8 cellular contexts compared by ENCODE assay signal in the genomic region with DNA sequence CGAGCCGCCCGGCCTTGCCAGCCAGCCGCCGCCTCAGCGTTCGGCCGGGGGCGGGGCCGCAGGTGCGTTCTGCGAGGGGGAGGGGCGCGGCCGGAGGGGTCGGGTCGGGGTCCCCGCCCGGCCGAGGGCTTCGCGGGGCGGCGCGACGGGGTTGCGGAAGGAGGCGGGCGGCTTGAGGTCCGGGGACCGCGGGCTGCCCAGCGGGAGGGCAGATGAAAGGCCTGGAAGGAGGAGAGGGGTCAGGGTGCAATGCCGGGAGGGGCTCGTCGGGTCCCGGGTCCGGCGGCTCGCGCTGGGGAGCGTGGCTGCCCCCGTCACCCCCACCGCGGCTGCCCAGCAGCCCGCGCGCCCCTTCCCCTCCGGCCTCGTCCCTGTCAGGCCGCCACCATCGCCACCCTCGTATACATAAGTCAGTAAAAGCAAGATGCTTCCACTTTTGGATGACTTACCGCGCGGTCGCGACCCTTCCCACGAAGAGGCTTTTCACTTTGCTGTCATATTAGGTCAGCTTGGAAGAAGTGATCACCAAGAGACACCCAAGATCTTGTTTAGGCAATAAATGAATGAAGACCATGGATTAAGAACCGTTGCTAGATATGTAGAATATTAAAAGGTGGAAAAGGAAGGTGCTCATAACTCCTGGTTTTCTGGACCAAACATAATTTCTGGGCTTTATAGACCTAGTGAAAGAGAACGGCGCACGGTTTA. TPM values are rescaled to one million over a fixed set of nuclear protein-coding genes. Genes with fewer than 3 reads are reported as not detected.
A peak's percentile ranks its signal among the peaks of the same experiment; 100 is the strongest.
DNase-seq lines count a peak whose midpoint lies in the region; ATAC-seq, FAIRE-seq and TF ChIP-seq lines count a peak whose summit lies in the region.

No MANE protein-coding gene starts in this region.

- DNase-seq in Caco-2 (no peak), astrocyte (ENCODE audit: low read depth) (no peak), kidney (no peak), SK-N-DZ (ENCODE audit: low spot score) (no peak), T-helper 9 cell (no peak)
- DNase-seq in stimulated activated naive CD8-positive, alpha-beta T cell treated with anti-CD3 and anti-CD28 coated beads, Interleukin-15, amount 100 ng/mL, for 72 hours: peak; percentile 16 to 30

- no peaks in the 10 kb centered on the region for H3K27me3 ChIP-seq in Caco-2 (replicated peaks; ENCODE audit: control insufficient read depth, insufficient read depth, low read length)
- H3K27me3 ChIP-seq in astrocyte (ENCODE audit: insufficient read depth, low read length): no peaks in the 10 kb centered on the region

- H3K36me3 Mint-ChIP-seq in Caco-2 (ENCODE audit: insufficient read depth, unreplicated experiment) (peaks cover 35% of the 10 kb centered on the region), IgD-negative memory B cell (peaks cover 2% of the 10 kb centered on the region), astrocyte (ENCODE audit: low read depth, unreplicated experiment) (no peaks in the 10 kb centered on the region)

- no peak for TF ChIP-seq CTCF in Caco-2 (IDR thresholded peaks at IDR 0.05; ENCODE audit: insufficient read depth in 1 of 2, low read depth in 1 of 2, low read length in 1 of 2, severe bottlenecking in 1 of 2, unreplicated experiment in 1 of 2)
- no peak for TF ChIP-seq CTCF in astrocyte (IDR thresholded peaks at IDR 0.05; ENCODE audit: insufficient read depth, low read depth, low read length)
- TF ChIP-seq CTCF in kidney (IDR thresholded peaks at IDR 0.05; ENCODE audit: borderline replicate concordance, extremely low read depth, insufficient read depth): no peak

- H3K4me1 ChIP-seq in Caco-2 (peaks cover 12% of the 10 kb centered on the region), astrocyte (ENCODE audit: insufficient read depth, low read length) (peaks cover 12% of the 10 kb centered on the region), kidney (ENCODE audit: control insufficient read depth in 1 of 2, insufficient read depth in 1 of 2, low read depth in 1 of 2, low read length in 2 of 2) (peaks cover 5 to 11% of the 10 kb centered on the region in 2 donors)

- CTCF ChIA-PET in Caco-2 (lab: Charles Lee): interaction anchor here (1.3 kb wide), 1 partner anchor 54 kb away, joined by 4 read pairs; no protein-coding TSS in a partner anchor

- H3K4me3 ChIP-seq in Caco-2 (ENCODE audit: low read depth, low read length) (peak overlapping the region; percentile 95), astrocyte (ENCODE audit: insufficient read depth, low read depth, low read length) (peak overlapping the region; percentile 74), kidney (ENCODE audit: low read length in 2 of 2) (peak overlapping the region; percentile 74 to 94)

- H3K4me3 Mint-ChIP-seq in Caco-2 (ENCODE audit: unreplicated experiment) (peak overlapping the region; percentile 100), IgD-negative memory B cell (peak overlapping the region; percentile 95 to 100 (median 99)), astrocyte (ENCODE audit: unreplicated experiment) (peak overlapping the region; percentile 89)
- H3K4me3 Mint-ChIP-seq in stimulated activated naive CD8-positive, alpha-beta T cell treated with anti-CD3 and anti-CD28 coated beads, Interleukin-15, amount 100 ng/mL, for 72 hours: peak overlapping the region; percentile 98 to 99

- H3K27ac ChIP-seq in astrocyte (ENCODE audit: low read depth, low read length): no peak overlapping the region
- peak overlapping the region; percentile 88 to 99 for H3K27ac ChIP-seq in kidney (ENCODE audit: low read depth in 2 of 2, low read length in 2 of 2)

- no TSS peak for BruUV-seq in Caco-2 (replicated peaks; lab: Mats Ljungman, UMichigan)

- peaks cover under 1% of the 10 kb centered on the region for H3K4me1 Mint-ChIP-seq in Caco-2 (ENCODE audit: low read depth, unreplicated experiment)
- H3K4me1 Mint-ChIP-seq in IgD-negative memory B cell: peaks cover 13 to 28% (median 19%) of the 10 kb centered on the region in 3 donors
- H3K4me1 Mint-ChIP-seq in astrocyte (ENCODE audit: low read depth, unreplicated experiment): peaks cover 13% of the 10 kb centered on the region
- peaks cover 24% of the 10 kb centered on the region for H3K4me1 Mint-ChIP-seq in stimulated activated naive CD8-positive, alpha-beta T cell treated with anti-CD3 and anti-CD28 coated beads, Interleukin-15, amount 100 ng/mL, for 72 hours

- ATAC-seq in GM21515 (IDR thresholded peaks at IDR 0.05; ENCODE audit: unreplicated experiment): peak; percentile 11
- no peak for ATAC-seq in stimulated activated naive CD8-positive, alpha-beta T cell treated with anti-CD3 and anti-CD28 coated beads, Interleukin-15, amount 100 ng/mL, for 72 hours

- H3K9me3 ChIP-seq in Caco-2 (no peaks in the 10 kb centered on the region), astrocyte (ENCODE audit: insufficient read depth, low read depth, low read length) (no peaks in the 10 kb centered on the region), kidney (ENCODE audit: control insufficient read depth in 1 of 2, low read length in 2 of 2) (no peaks in the 10 kb centered on the region)

- no peaks in the 10 kb centered on the region for H3K27me3 Mint-ChIP-seq in Caco-2 (ENCODE audit: insufficient read depth, unreplicated experiment)
- H3K27me3 Mint-ChIP-seq in IgD-negative memory B cell: peaks cover 1% of the 10 kb centered on the region
- no peaks in the 10 kb centered on the region for H3K27me3 Mint-ChIP-seq in astrocyte (ENCODE audit: low read depth, unreplicated experiment)
- H3K27me3 Mint-ChIP-seq in stimulated activated naive CD8-positive, alpha-beta T cell treated with anti-CD3 and anti-CD28 coated beads, Interleukin-15, amount 100 ng/mL, for 72 hours: no peaks in the 10 kb centered on the region

- H3K9ac ChIP-seq in astrocyte (ENCODE audit: low read length): peak overlapping the region; percentile 74
- H3K9ac ChIP-seq in kidney (ENCODE audit: low read length in 2 of 2): peak overlapping the region; percentile 15 to 43

- FAIRE-seq in astrocyte (lab: Jason Lieb, UNC) (no peak), kidney (lab: Jason Lieb, UNC) (no peak)

- H3K27ac Mint-ChIP-seq in Caco-2 (ENCODE audit: unreplicated experiment): peak overlapping the region; percentile 84
- H3K27ac Mint-ChIP-seq in IgD-negative memory B cell: peak overlapping the region; percentile 90 to 100 (median 98)
- no peak overlapping the region for H3K27ac Mint-ChIP-seq in astrocyte (ENCODE audit: unreplicated experiment)
- peak overlapping the region; percentile 100 for H3K27ac Mint-ChIP-seq in stimulated activated naive CD8-positive, alpha-beta T cell treated with anti-CD3 and anti-CD28 coated beads, Interleukin-15, amount 100 ng/mL, for 72 hours

- H3K4me2 ChIP-seq in astrocyte (ENCODE audit: low read length): peak overlapping the region; percentile 99

- peaks cover 41% of the 10 kb centered on the region for H3K79me2 ChIP-seq in astrocyte (ENCODE audit: insufficient read depth, low read length)

- no peaks in the 10 kb centered on the region for H3K36me3 ChIP-seq in Caco-2 (ENCODE audit: control insufficient read depth, insufficient read depth, low read length)
- H3K36me3 ChIP-seq in astrocyte (ENCODE audit: insufficient read depth, low read length): no peaks in the 10 kb centered on the region
- no peaks in the 10 kb centered on the region for H3K36me3 ChIP-seq in kidney (ENCODE audit: control insufficient read depth in 1 of 2, insufficient read depth in 2 of 2, low read length in 2 of 2)

- H3K9me3 Mint-ChIP-seq in Caco-2 (ENCODE audit: unreplicated experiment) (no peaks in the 10 kb centered on the region), IgD-negative memory B cell (no peaks in the 10 kb centered on the region), astrocyte (ENCODE audit: unreplicated experiment) (no peaks in the 10 kb centered on the region)
- no peaks in the 10 kb centered on the region for H3K9me3 Mint-ChIP-seq in stimulated activated naive CD8-positive, alpha-beta T cell treated with anti-CD3 and anti-CD28 coated beads, Interleukin-15, amount 100 ng/mL, for 72 hours

- H2AFZ ChIP-seq in astrocyte (ENCODE audit: low read depth, low read length): peak overlapping the region; percentile 77

- intact Hi-C loops in Caco-2 (cut with micrococcal nuclease; ENCODE audit: unreplicated experiment) (no loop called here), kidney (cut with DNase I) (no loop called here)

- POLR2A ChIA-PET in Caco-2 (lab: Charles Lee): no interaction called here

- peaks cover 10% of the 10 kb centered on the region for H4K20me1 ChIP-seq in astrocyte (ENCODE audit: insufficient read depth, low read length)

RNA-seq across cellular contexts. Expression of a gene that starts 0.6 kb away (rescaled TPM):
- total RNA-seq in Caco-2 (2022) (169 and 178 TPM in 2 replicates), astrocyte (121 and 138 TPM in 2 replicates), kidney (113 TPM)
- polyA plus RNA-seq in IgD-negative memory B cell (110 TPM), kidney (ENCODE audit: insufficient read depth, low read depth, low replicate concordance) (148 TPM)
- 160 and 194 TPM in 2 replicates for polyA plus RNA-seq in SK-N-DZ (2014; cell fraction: cytosol; rRNA removed)
- 68.4 and 81.7 TPM in 2 replicates for polyA plus RNA-seq in SK-N-DZ (2014; cell fraction: nucleus; rRNA removed)

Comparison
In these comparisons a context has a peak if more than half of its experiments do, and no peak if none do; other contexts are left out.
1. DNase-seq: peak in stimulated activated naive CD8-positive, alpha-beta T cell treated with anti-CD3 and anti-CD28 coated beads, Interleukin-15, amount 100 ng/mL, for 72 hours (2 of 2); none in Caco-2 (0 of 2), astrocyte (single experiment), kidney (single experiment), SK-N-DZ (single experiment) and T-helper 9 cell (single experiment).
2. Peak in every context shown above with its lines, with median percentiles within 50 percentile points of each other: H3K4me3 ChIP-seq and H3K4me3 Mint-ChIP-seq.